In the genomic region with DNA sequence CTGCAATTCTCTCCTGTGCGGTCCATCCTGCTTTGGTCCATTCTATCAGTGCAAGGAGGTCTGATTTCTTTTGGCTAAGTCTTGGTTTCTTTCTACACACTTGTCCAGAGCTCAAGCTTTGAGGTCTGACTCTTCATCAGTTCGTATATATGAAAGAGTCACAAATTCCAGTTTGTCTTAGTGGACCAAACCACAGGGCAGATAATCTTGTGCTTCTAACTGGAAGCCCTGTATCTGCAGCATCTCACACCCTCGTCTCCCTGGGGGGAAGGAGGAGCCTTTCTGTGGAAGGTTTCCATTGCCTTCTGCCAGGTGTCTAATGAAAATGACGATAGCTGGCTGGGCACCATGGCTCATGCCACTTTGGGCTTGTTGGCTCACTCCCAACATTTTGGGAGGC, we compare ENCODE assay signal across 19 cellular contexts.
"Had no signal": no experiment of that assay in that cellular context is flagged by ENCODE, and none has a peak within 500 bp of the region (broad histone marks: within the 10 kb centered on the region; RNA-seq: fewer than 3 reads in every experiment).

No MANE protein-coding gene starts in this region.

- H3K9me3 ChIP-seq: left lung, sigmoid colon, thoracic aorta, vagina had no signal

- H3K36me3 ChIP-seq: left lung, sigmoid colon, thoracic aorta, vagina had no signal

- H3K4me1 ChIP-seq: left lung had no signal

- DNase-seq: activated CD4-positive, alpha-beta memory T cell treated with anti-CD3 and anti-CD28 coated beads, Interleukin-2, amount 10 ng/mL, durations not matched to agents 7 days and 5 days; activated CD4-positive, alpha-beta T cell treated with anti-CD3 and anti-CD28 coated beads, Interleukin-2, amount 10 ng/mL, durations not matched to agents 24 days and 14 days; activated gamma-delta T cell; activated naive CD4-positive, alpha-beta T cell treated with anti-CD3 and anti-CD28 coated beads, Interleukin-2, amount 50 U/mL, for 16 hours; activated T-cell treated with anti-CD3 and anti-CD28 coated beads, Interleukin-2, amount 50 U/mL, for 72 hours; aorta; effector memory CD4-positive, alpha-beta T cell; foreskin melanocyte; kidney glomerular epithelial cell; left lung; naive thymus-derived CD8-positive, alpha-beta T cell; sigmoid colon; stimulated activated CD4-positive, alpha-beta T cell treated with anti-CD3 and anti-CD28 coated beads, Interleukin-2, amount 100 ng/mL, for 48 hours; stimulated activated CD8-positive, alpha-beta memory T cell treated with anti-CD3 and anti-CD28 coated beads, Interleukin-4, amount 100 ng/mL, for 48 hours; stimulated activated naive B cell treated with anti-CD40 and anti-IgM and Interleukin-4, amounts not matched to agents 10 μg/mL and 1 μg/mL and 100 μg/mL, for 72 hours; T1000 had no signal

- H3K27me3 ChIP-seq: left lung, sigmoid colon, vagina had no signal

- H3K27ac ChIP-seq: left lung, sigmoid colon, thoracic aorta, vagina had no signal

- H3K4me3 ChIP-seq: left lung, lung, sigmoid colon, thoracic aorta, vagina had no signal
